8 cellular contexts compared by ENCODE assay signal in genomic region chr3:49021813-49022720, GRCh38. TPM values are rescaled to one million over a fixed set of nuclear protein-coding genes. Genes with fewer than 3 reads are reported as not detected.
DNase-seq lines count a peak whose midpoint lies in the region; ATAC-seq and TF ChIP-seq lines count a peak whose summit lies in the region.

TSS of gene NDUFAF3 (plus strand) at chr3:49022121. CDS start at chr3:49022145, 24 bp downstream.

- intact Hi-C loops in lower leg skin (cut with DNase I; ENCODE audit: low total_unique reads) = no loop called here

- H3K4me3 ChIP-seq in lower leg skin (ENCODE audit: low read depth, poor library complexity, severe bottlenecking) = peak within 1 kb of the TSS; percentile 87

- peak; percentile 96 for DNase-seq in CD1c-positive myeloid dendritic cell (ENCODE audit: extremely low spot score)
- DNase-seq in NCI-H69 (lab: John Stamatoyannopoulos, UW) = peak; percentile 99
- DNase-seq in activated CD4-positive, alpha-beta T cell treated with anti-CD3 and anti-CD28 coated beads, Interleukin-2, amount 50 U/mL, for 4 hours = peak; percentile 88 to 90
- DNase-seq in dermis microvascular lymphatic vessel endothelial cell (ENCODE audit: low read depth in 2 of 2) = peak; percentile 84 to 94
- peak; percentile 89 to 98 for DNase-seq in lower leg skin (ENCODE audit: low spot score in 2 of 2)
- DNase-seq in stimulated activated CD4-positive, alpha-beta T cell treated with anti-CD3 and anti-CD28 coated beads, Interleukin-4, amount 100 ng/mL, for 48 hours (ENCODE audit: low read depth in 2 of 2) = peak; percentile 90 to 96

- WGBS in lower leg skin, 2 donors = 0 to 1% methylated on average over 3 to 32 of the region's 83 CpGs

- TF ChIP-seq POLR2A in lower leg skin (IDR thresholded peaks at IDR 0.05) = peak in 1 of 2 donors; percentile 81

- peak; percentile 62 for ATAC-seq in GM19324 (IDR thresholded peaks at IDR 0.05; ENCODE audit: low FRiP score, unreplicated experiment)
- peak; percentile 55 for ATAC-seq in HG03460 (IDR thresholded peaks at IDR 0.05; ENCODE audit: unreplicated experiment)

- peak in 1 of 3 donors; percentile 87 for TF ChIP-seq CTCF in lower leg skin (IDR thresholded peaks at IDR 0.05)

RNA-seq across cellular contexts. Expression of gene NDUFAF3, which starts in this region (rescaled TPM):
- 52.9 and 76.2 TPM in 2 replicates for total RNA-seq in dermis microvascular lymphatic vessel endothelial cell
- 10 to 100 TPM; 24.2 to 85.9 (median 65.0) TPM for total RNA-seq in lower leg skin

Comparison
In these comparisons a context has a peak if more than half of its experiments do, and no peak if none do; other contexts are left out.
1. Peak in every context shown above with its lines: DNase-seq, ATAC-seq and H3K4me3 ChIP-seq.